7 cellular contexts compared by ENCODE assay signal in the genomic region with DNA sequence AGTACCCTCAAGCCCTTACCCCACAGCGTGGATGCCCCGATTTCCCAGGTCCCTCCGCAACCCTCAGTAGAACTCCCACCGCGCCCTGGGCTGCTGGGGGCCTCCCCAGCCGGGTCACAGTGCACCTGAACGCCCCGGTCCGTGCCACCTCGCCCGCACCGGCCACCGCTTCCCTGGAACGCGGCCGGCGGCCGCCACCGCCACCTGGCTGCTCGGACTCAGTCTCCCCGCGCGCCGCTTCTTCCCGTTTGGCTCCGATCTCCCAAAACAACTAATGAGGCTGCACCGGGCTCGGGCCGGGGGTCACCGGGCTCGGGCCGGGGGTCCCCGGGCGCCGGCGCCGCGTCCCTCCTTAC. TPM values are rescaled to one million over a fixed set of nuclear protein-coding genes. Genes with fewer than 3 reads are reported as not detected.
DNase-seq lines count a peak whose midpoint lies in the region; ATAC-seq and TF ChIP-seq lines count a peak whose summit lies in the region.

No MANE protein-coding gene starts in this region.

- H3K9me3 ChIP-seq in OCI-LY7 (ENCODE audit: low read length) (no peaks in the 10 kb centered on the region), neuron (ENCODE audit: low read length) (no peaks in the 10 kb centered on the region)

- peak overlapping the region; percentile 89 for H3K4me2 ChIP-seq in OCI-LY7 (ENCODE audit: low read length)

- H2AFZ ChIP-seq in OCI-LY7 (ENCODE audit: low read length) (peak overlapping the region; percentile 72), neuron (ENCODE audit: low read depth, low read length) (peak overlapping the region; percentile 93)

- H3K9me2 ChIP-seq in OCI-LY7 (ENCODE audit: insufficient read depth, low read length), result no peaks in the 10 kb centered on the region

- ATAC-seq in GM19452 (IDR thresholded peaks at IDR 0.05; ENCODE audit: unreplicated experiment), result peak; percentile 3
- ATAC-seq in GM18520 (IDR thresholded peaks at IDR 0.05; ENCODE audit: unreplicated experiment), result no peak

- H3K79me2 ChIP-seq in OCI-LY7 (ENCODE audit: insufficient read depth, low read depth, low read length), result no peaks in the 10 kb centered on the region

- DNase-seq in OCI-LY7 (ENCODE audit: low spot score), result peak; percentile 32
- DNase-seq in epithelial cell of prostate (ENCODE audit: low read depth, low spot score), result no peak
- DNase-seq in HCEC 1CT, result no peak
- DNase-seq in NCI-H128 (lab: John Stamatoyannopoulos, UW; ENCODE audit: unreplicated experiment), result no peak

- H3K4me3 ChIP-seq in OCI-LY7 (ENCODE audit: low read depth, low read length, poor library complexity, severe bottlenecking) (peak overlapping the region; percentile 81), neuron (ENCODE audit: low read length) (peak overlapping the region; percentile 87)

- H3K27me3 ChIP-seq in neuron (ENCODE audit: insufficient read depth, low read length), result no peaks in the 10 kb centered on the region

- BruUV-seq in OCI-LY7 (replicated peaks; lab: Mats Ljungman, UMichigan), result no TSS peak

- POLR2A ChIA-PET in OCI-LY7 (lab: Charles Lee), result no interaction called here

- peak; percentile 23; the same call in 1 of the 2 replicates for TF ChIP-seq CTCF in OCI-LY7 (conservative IDR thresholded peaks at IDR 0.05; ENCODE audit: low read length)

- H4K20me1 ChIP-seq in OCI-LY7 (ENCODE audit: insufficient read depth, low read length), result 0 out of 2 replicates have a peak, but pooled peaks cover 3% of the 10 kb centered on the region

- H3K27ac ChIP-seq in OCI-LY7 (ENCODE audit: low read depth, low read length, poor library complexity, severe bottlenecking), result peak overlapping the region; percentile 3
- peak overlapping the region; percentile 92 for H3K27ac ChIP-seq in epithelial cell of prostate

- H3K36me3 ChIP-seq in OCI-LY7 (ENCODE audit: insufficient read depth, low read length) (no peaks in the 10 kb centered on the region), neuron (ENCODE audit: insufficient read depth, low read length) (no peaks in the 10 kb centered on the region)

- intact Hi-C loops in OCI-LY7 (cut with micrococcal nuclease; ENCODE audit: unreplicated experiment), result loop anchor here (1.0 to 10.0 kb wide), 4 partner anchors 70 to 220 kb away; partner anchors contain the start of genes BTBD7, GON7, LYSET and MOAP1

- CTCF ChIA-PET in OCI-LY7 (lab: Charles Lee; ENCODE audit: unreplicated experiment), result no interaction called here

- H3K4me1 ChIP-seq in OCI-LY7 (ENCODE audit: insufficient read depth, low read length, poor library complexity, severe bottlenecking) (peaks cover 27% of the 10 kb centered on the region), neuron (ENCODE audit: insufficient read depth, low read length) (peaks cover 21% of the 10 kb centered on the region)

RNA-seq across cellular contexts. Expression of gene ITPK1, which starts 1.0 kb away (rescaled TPM):
- total RNA-seq in OCI-LY7 (2014; rRNA removed; shearing (Covaris generic)), result 17.8 and 25.2 TPM in 2 replicates
- 34.7 and 35.8 TPM in 2 replicates for total RNA-seq in OCI-LY7 (2022)
